ENCODE assay signal across 13 cellular contexts in genomic region chr17:56898874-56899273, GRCh38.
"Had no signal": no experiment of that assay in that cellular context is flagged by ENCODE, and none has a peak within 500 bp of the region (broad histone marks: within the 10 kb centered on the region; RNA-seq: fewer than 3 reads in every experiment).

No MANE protein-coding gene starts in this region.

- H3K9me3 Mint-ChIP-seq: activated CD4-positive, alpha-beta memory T cell treated with anti-CD3 and anti-CD28 coated beads for 36 hours; activated naive CD4-positive, alpha-beta T cell treated with anti-CD3 and anti-CD28 coated beads for 36 hours; natural killer cell treated with Interleukin-12 subunit alpha and Interleukin-12 subunit beta and Interleukin-15 and Interleukin-18, amount 100 ng/mL, for 72 hours had no signal

- H3K4me3 ChIP-seq: adrenal gland, coronary artery, lung, thyroid gland had no signal

- H3K4me1 ChIP-seq: adrenal gland, thyroid gland had no signal

- ATAC-seq: natural killer cell treated with Interleukin-12 subunit alpha and Interleukin-12 subunit beta and Interleukin-15 and Interleukin-18, amount 100 ng/mL, for 72 hours had no signal

- H3K4me3 Mint-ChIP-seq: activated CD4-positive, alpha-beta memory T cell treated with anti-CD3 and anti-CD28 coated beads for 36 hours; activated naive CD4-positive, alpha-beta T cell treated with anti-CD3 and anti-CD28 coated beads for 36 hours; natural killer cell treated with Interleukin-12 subunit alpha and Interleukin-12 subunit beta and Interleukin-15 and Interleukin-18, amount 100 ng/mL, for 72 hours had no signal

- H3K27ac Mint-ChIP-seq: activated CD4-positive, alpha-beta memory T cell treated with anti-CD3 and anti-CD28 coated beads for 36 hours; activated naive CD4-positive, alpha-beta T cell treated with anti-CD3 and anti-CD28 coated beads for 36 hours had no signal

- H3K27me3 ChIP-seq: adrenal gland, thyroid gland had no signal

- H3K9me3 ChIP-seq: adrenal gland, thyroid gland had no signal

- H3K27me3 Mint-ChIP-seq: activated CD4-positive, alpha-beta memory T cell treated with anti-CD3 and anti-CD28 coated beads for 36 hours; natural killer cell treated with Interleukin-12 subunit alpha and Interleukin-12 subunit beta and Interleukin-15 and Interleukin-18, amount 100 ng/mL, for 72 hours had no signal

- DNase-seq: activated CD4-positive, alpha-beta memory T cell treated with anti-CD3 and anti-CD28 coated beads for 36 hours; activated CD4-positive, alpha-beta T cell treated with anti-CD3 and anti-CD28 coated beads for 1 hour; activated naive CD4-positive, alpha-beta T cell treated with anti-CD3 and anti-CD28 coated beads for 36 hours; effector CD8-positive, alpha-beta T cell; hippocampal formation; stimulated activated CD4-positive, alpha-beta T cell treated with anti-CD3 and anti-CD28 coated beads, Interleukin-15, amount 100 ng/mL, for 24 hours; stimulated activated CD4-positive, alpha-beta T cell treated with anti-CD3 and anti-CD28 coated beads, Interleukin-4, amount 100 ng/mL, for 4 hours; thyroid gland had no signal

- H3K27ac ChIP-seq: adrenal gland, coronary artery, epithelial cell of prostate, thyroid gland had no signal
